2 cellular contexts compared by ENCODE assay signal in genomic region chr16:58912571-58912970, GRCh38.
TF ChIP-seq lines count a peak whose summit lies in the region.

No MANE protein-coding gene starts in this region.

TF ChIP-seq in H1, 55 proteins besides CTCF, POLR2A, EP300 and RAD21 (continued from another document):
- TF ChIP-seq USF2 (IDR thresholded peaks at IDR 0.05; ENCODE audit: low read length) (no peak), RNF2 (IDR thresholded peaks at IDR 0.05; ENCODE audit: borderline replicate concordance, low read depth, low read length, missing control alignments, poor library complexity, severe bottlenecking) (no peak), TCF12 (IDR thresholded peaks at IDR 0.05; ENCODE audit: low read depth, low read length) (no peak)

TF ChIP-seq in GM23338, 12 proteins besides CTCF, POLR2A, EP300 and RAD21 (continued from another document):
- TF ChIP-seq, protein P1, sequence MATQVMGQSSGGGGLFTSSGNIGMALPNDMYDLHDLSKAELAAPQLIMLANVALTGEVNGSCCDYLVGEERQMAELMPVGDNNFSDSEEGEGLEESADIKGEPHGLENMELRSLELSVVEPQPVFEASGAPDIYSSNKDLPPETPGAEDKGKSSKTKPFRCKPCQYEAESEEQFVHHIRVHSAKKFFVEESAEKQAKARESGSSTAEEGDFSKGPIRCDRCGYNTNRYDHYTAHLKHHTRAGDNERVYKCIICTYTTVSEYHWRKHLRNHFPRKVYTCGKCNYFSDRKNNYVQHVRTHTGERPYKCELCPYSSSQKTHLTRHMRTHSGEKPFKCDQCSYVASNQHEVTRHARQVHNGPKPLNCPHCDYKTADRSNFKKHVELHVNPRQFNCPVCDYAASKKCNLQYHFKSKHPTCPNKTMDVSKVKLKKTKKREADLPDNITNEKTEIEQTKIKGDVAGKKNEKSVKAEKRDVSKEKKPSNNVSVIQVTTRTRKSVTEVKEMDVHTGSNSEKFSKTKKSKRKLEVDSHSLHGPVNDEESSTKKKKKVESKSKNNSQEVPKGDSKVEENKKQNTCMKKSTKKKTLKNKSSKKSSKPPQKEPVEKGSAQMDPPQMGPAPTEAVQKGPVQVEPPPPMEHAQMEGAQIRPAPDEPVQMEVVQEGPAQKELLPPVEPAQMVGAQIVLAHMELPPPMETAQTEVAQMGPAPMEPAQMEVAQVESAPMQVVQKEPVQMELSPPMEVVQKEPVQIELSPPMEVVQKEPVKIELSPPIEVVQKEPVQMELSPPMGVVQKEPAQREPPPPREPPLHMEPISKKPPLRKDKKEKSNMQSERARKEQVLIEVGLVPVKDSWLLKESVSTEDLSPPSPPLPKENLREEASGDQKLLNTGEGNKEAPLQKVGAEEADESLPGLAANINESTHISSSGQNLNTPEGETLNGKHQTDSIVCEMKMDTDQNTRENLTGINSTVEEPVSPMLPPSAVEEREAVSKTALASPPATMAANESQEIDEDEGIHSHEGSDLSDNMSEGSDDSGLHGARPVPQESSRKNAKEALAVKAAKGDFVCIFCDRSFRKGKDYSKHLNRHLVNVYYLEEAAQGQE (IDR thresholded peaks at IDR 0.05; ENCODE audit: unreplicated experiment) = no peak
- TF ChIP-seq STAT1 (IDR thresholded peaks at IDR 0.05; ENCODE audit: unreplicated experiment) (no peak), JUNB (IDR thresholded peaks at IDR 0.05; ENCODE audit: unreplicated experiment) (no peak), ZNF114 (CRISPR knock-in tag; IDR thresholded peaks at IDR 0.05) (no peak), EZH2 (IDR thresholded peaks at IDR 0.05; ENCODE audit: low read depth, unreplicated experiment) (no peak), CREB1 (CRISPR knock-in tag; IDR thresholded peaks at IDR 0.05; ENCODE audit: low read depth) (no peak), POLR2AphosphoS5 (IDR thresholded peaks at IDR 0.05; ENCODE audit: low read depth) (no peak), EZH2phosphoT487 (IDR thresholded peaks at IDR 0.05; ENCODE audit: unreplicated experiment) (no peak)
- TF ChIP-seq, protein P2, sequence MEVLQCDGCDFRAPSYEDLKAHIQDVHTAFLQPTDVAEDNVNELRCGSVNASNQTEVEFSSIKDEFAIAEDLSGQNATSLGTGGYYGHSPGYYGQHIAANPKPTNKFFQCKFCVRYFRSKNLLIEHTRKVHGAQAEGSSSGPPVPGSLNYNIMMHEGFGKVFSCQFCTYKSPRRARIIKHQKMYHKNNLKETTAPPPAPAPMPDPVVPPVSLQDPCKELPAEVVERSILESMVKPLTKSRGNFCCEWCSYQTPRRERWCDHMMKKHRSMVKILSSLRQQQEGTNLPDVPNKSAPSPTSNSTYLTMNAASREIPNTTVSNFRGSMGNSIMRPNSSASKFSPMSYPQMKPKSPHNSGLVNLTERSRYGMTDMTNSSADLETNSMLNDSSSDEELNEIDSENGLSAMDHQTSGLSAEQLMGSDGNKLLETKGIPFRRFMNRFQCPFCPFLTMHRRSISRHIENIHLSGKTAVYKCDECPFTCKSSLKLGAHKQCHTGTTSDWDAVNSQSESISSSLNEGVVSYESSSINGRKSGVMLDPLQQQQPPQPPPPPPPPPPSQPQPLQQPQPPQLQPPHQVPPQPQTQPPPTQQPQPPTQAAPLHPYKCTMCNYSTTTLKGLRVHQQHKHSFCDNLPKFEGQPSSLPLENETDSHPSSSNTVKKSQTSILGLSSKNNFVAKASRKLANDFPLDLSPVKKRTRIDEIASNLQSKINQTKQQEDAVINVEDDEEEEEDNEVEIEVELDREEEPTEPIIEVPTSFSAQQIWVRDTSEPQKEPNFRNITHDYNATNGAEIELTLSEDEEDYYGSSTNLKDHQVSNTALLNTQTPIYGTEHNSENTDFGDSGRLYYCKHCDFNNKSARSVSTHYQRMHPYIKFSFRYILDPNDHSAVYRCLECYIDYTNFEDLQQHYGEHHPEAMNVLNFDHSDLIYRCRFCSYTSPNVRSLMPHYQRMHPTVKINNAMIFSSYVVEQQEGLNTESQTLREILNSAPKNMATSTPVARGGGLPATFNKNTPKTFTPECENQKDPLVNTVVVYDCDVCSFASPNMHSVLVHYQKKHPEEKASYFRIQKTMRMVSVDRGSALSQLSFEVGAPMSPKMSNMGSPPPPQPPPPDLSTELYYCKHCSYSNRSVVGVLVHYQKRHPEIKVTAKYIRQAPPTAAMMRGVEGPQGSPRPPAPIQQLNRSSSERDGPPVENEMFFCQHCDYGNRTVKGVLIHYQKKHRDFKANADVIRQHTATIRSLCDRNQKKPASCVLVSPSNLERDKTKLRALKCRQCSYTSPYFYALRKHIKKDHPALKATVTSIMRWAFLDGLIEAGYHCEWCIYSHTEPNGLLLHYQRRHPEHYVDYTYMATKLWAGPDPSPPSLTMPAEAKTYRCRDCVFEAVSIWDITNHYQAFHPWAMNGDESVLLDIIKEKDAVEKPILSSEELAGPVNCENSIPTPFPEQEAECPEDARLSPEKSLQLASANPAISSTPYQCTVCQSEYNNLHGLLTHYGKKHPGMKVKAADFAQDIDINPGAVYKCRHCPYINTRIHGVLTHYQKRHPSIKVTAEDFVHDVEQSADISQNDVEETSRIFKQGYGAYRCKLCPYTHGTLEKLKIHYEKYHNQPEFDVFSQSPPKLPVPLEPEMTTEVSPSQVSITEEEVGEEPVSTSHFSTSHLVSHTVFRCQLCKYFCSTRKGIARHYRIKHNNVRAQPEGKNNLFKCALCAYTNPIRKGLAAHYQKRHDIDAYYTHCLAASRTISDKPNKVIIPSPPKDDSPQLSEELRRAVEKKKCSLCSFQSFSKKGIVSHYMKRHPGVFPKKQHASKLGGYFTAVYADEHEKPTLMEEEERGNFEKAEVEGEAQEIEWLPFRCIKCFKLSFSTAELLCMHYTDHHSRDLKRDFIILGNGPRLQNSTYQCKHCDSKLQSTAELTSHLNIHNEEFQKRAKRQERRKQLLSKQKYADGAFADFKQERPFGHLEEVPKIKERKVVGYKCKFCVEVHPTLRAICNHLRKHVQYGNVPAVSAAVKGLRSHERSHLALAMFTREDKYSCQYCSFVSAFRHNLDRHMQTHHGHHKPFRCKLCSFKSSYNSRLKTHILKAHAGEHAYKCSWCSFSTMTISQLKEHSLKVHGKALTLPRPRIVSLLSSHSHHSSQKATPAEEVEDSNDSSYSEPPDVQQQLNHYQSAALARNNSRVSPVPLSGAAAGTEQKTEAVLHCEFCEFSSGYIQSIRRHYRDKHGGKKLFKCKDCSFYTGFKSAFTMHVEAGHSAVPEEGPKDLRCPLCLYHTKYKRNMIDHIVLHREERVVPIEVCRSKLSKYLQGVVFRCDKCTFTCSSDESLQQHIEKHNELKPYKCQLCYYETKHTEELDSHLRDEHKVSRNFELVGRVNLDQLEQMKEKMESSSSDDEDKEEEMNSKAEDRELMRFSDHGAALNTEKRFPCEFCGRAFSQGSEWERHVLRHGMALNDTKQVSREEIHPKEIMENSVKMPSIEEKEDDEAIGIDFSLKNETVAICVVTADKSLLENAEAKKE (CRISPR knock-in tag; IDR thresholded peaks at IDR 0.05) = no peak
